ENCODE assay signal across 19 cellular contexts in genomic region chr6:113428702-113429101, GRCh38.
"Had no signal": no experiment of that assay in that cellular context is flagged by ENCODE, and none has a peak within 500 bp of the region (broad histone marks: within the 10 kb centered on the region; RNA-seq: fewer than 3 reads in every experiment).

No MANE protein-coding gene starts in this region.

- H3K36me3 Mint-ChIP-seq: activated naive CD8-positive, alpha-beta T cell; naive thymus-derived CD4-positive, alpha-beta T cell; stimulated activated naive B cell treated with anti-CD40 and anti-IgM and Interleukin-4, amounts not matched to agents 10 μg/mL and 1 μg/mL and 100 μg/mL, for 72 hours had no signal

- H3K27ac Mint-ChIP-seq: activated CD4-positive, alpha-beta memory T cell treated with anti-CD3 and anti-CD28 coated beads, Interleukin-2, amount 10 ng/mL, durations not matched to agents 7 days and 5 days; activated naive CD8-positive, alpha-beta T cell; endodermal cell; naive thymus-derived CD4-positive, alpha-beta T cell; stimulated activated naive B cell treated with anti-CD40 and anti-IgM and Interleukin-4, amounts not matched to agents 10 μg/mL and 1 μg/mL and 100 μg/mL, for 72 hours; T-helper 17 cell had no signal

- H3K9me3 ChIP-seq: right atrium auricular region, suprapubic skin, upper lobe of left lung had no signal

- H3K9me3 Mint-ChIP-seq: activated CD4-positive, alpha-beta memory T cell treated with anti-CD3 and anti-CD28 coated beads, Interleukin-2, amount 10 ng/mL, durations not matched to agents 7 days and 5 days; endodermal cell had no signal

- H3K27me3 Mint-ChIP-seq: activated CD4-positive, alpha-beta memory T cell treated with anti-CD3 and anti-CD28 coated beads, Interleukin-2, amount 10 ng/mL, durations not matched to agents 7 days and 5 days; T-helper 17 cell had no signal

- H3K36me3 ChIP-seq: right atrium auricular region, suprapubic skin, upper lobe of left lung had no signal

- H3K4me1 Mint-ChIP-seq: activated CD4-positive, alpha-beta memory T cell treated with anti-CD3 and anti-CD28 coated beads, Interleukin-2, amount 10 ng/mL, durations not matched to agents 7 days and 5 days; naive thymus-derived CD4-positive, alpha-beta T cell; T-helper 17 cell had no signal

- DNase-seq: activated CD4-positive, alpha-beta memory T cell treated with anti-CD3 and anti-CD28 coated beads, Interleukin-2, amount 10 ng/mL, durations not matched to agents 7 days and 5 days; activated gamma-delta T cell; activated T-cell treated with anti-CD3 and anti-CD28 coated beads, Interleukin-2, amount 50 U/mL, for 48 hours; amygdala; cerebellar nuclear complex; dermis blood vessel endothelial cell; endodermal cell; glutamatergic neuron; left colon; naive thymus-derived CD4-positive, alpha-beta T cell; small intestine; stimulated activated naive B cell treated with anti-CD40 and anti-IgM and Interleukin-4, amounts not matched to agents 10 μg/mL and 1 μg/mL and 100 μg/mL, for 72 hours; T-helper 17 cell; upper lobe of left lung had no signal

- H3K27ac ChIP-seq: right atrium auricular region, suprapubic skin, upper lobe of left lung, VCaP had no signal

- H3K4me3 ChIP-seq: right atrium auricular region, suprapubic skin, upper lobe of left lung had no signal

- FAIRE-seq: small intestine had no signal

- H3K4me3 Mint-ChIP-seq: activated CD4-positive, alpha-beta memory T cell treated with anti-CD3 and anti-CD28 coated beads, Interleukin-2, amount 10 ng/mL, durations not matched to agents 7 days and 5 days; activated naive CD8-positive, alpha-beta T cell; endodermal cell; naive thymus-derived CD4-positive, alpha-beta T cell; stimulated activated naive B cell treated with anti-CD40 and anti-IgM and Interleukin-4, amounts not matched to agents 10 μg/mL and 1 μg/mL and 100 μg/mL, for 72 hours; T-helper 17 cell had no signal

- H3K27me3 ChIP-seq: right atrium auricular region, suprapubic skin, upper lobe of left lung had no signal

- ATAC-seq: esophagus mucosa; left colon; naive thymus-derived CD4-positive, alpha-beta T cell; stimulated activated naive B cell treated with anti-CD40 and anti-IgM and Interleukin-4, amounts not matched to agents 10 μg/mL and 1 μg/mL and 100 μg/mL, for 72 hours; T-helper 17 cell had no signal
